19 cellular contexts compared by ENCODE assay signal in genomic region chr5:87302061-87302460, GRCh38. TPM values are rescaled to one million over a fixed set of nuclear protein-coding genes. Genes with fewer than 3 reads are reported as not detected.
A peak's percentile ranks its signal among the peaks of the same experiment; 100 is the strongest.
DNase-seq lines count a peak whose midpoint lies in the region; ATAC-seq and TF ChIP-seq lines count a peak whose summit lies in the region.
"Had no signal": no experiment of that assay in that cellular context is flagged by ENCODE, and none has a peak within 500 bp of the region (broad histone marks: within the 10 kb centered on the region; RNA-seq: fewer than 3 reads in every experiment).

No MANE protein-coding gene starts in this region.

- ATAC-seq in HG02981 (IDR thresholded peaks at IDR 0.05; ENCODE audit: unreplicated experiment), result no peak
- ATAC-seq: heart right ventricle; mucosa of descending colon; pancreas; stimulated activated naive CD8-positive, alpha-beta T cell treated with anti-CD3 and anti-CD28 coated beads, Interleukin-15, Interleukin-2, amounts not matched to agents 100 U/mL and 50 U/mL, for 24 hours had no signal

- no peak overlapping the region for H3K4me3 ChIP-seq in epithelial cell of esophagus (ENCODE audit: low read length)
- H3K4me3 ChIP-seq: cardiac muscle cell, heart right ventricle, mucosa of descending colon, pancreas, vagina had no signal

- DNase-seq in GM03348 (ENCODE audit: low spot score), result peak; percentile 19
- peak; percentile 18 for DNase-seq in RPMI7951 (ENCODE audit: low read depth)
- DNase-seq in epithelial cell of esophagus (ENCODE audit: low read depth), result peak; percentile 29
- peak; percentile 61 for DNase-seq in renal cortical epithelial cell (ENCODE audit: low read depth)
- DNase-seq in Kasumi-1 (lab: John Stamatoyannopoulos, UW), result no peak
- DNase-seq in effector CD8-positive, alpha-beta T cell (lab: John Stamatoyannopoulos, UW), result no peak
- DNase-seq: activated CD8-positive, alpha-beta memory T cell treated with anti-CD3 and anti-CD28 coated beads for 24 hours; activated effector memory CD4-positive, alpha-beta T cell treated with anti-CD3 and anti-CD28 coated beads, Interleukin-2, amount 50 U/mL, for 16 hours; endodermal cell; H9; heart right ventricle; mucosa of descending colon; NCI-H1417 treated with DMSO at 0.1 percent for 48 hours; NCI-H345; pancreas; stimulated activated naive CD8-positive, alpha-beta T cell treated with anti-CD3 and anti-CD28 coated beads, Interleukin-15, Interleukin-2, amounts not matched to agents 100 U/mL and 50 U/mL, for 24 hours had no signal

- no peak for TF ChIP-seq CTCF in epithelial cell of esophagus (IDR thresholded peaks at IDR 0.05; ENCODE audit: insufficient read depth, low read depth, low read length, missing control alignments)

RNA-seq across cellular contexts. Expression of gene RASA1, which starts 34.4 kb away (rescaled TPM):
- 35.6 and 44.6 TPM in 2 replicates for total RNA-seq in RPMI7951 (2014; rRNA removed; shearing (Covaris generic))
- total RNA-seq in renal cortical epithelial cell, result 53.8 and 87.7 TPM in 2 replicates

Comparison
In these comparisons a context has a peak if more than half of its experiments do, and no peak if none do; other contexts are left out.
1. DNase-seq: peak in GM03348 (single experiment), RPMI7951 (single experiment), epithelial cell of esophagus (single experiment) and renal cortical epithelial cell (single experiment); none in Kasumi-1 (0 of 2) and effector CD8-positive, alpha-beta T cell (single experiment).